Comparison of ENCODE assay signal across 8 cellular contexts in the genomic region with DNA sequence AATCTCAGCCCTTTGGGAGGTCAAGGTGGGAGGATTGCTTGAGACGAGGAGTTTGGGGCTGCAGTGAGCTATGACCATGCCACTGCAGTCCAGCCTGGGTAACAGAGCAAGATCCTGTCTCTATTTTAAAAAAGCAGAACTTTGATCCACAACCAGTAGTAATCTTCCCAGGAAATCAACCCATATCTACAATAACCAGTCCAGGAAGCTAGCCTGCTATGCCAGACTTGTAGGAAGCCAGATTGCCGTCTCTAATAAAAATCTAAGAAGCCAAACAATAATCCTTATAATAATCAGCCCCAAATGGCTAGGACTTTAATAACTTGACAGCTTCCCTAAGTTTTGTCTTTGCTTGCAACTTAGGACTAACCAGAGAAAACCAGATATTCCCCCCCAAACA.
"Had no signal": no experiment of that assay in that cellular context is flagged by ENCODE, and none has a peak within 500 bp of the region (broad histone marks: within the 10 kb centered on the region; RNA-seq: fewer than 3 reads in every experiment).

No MANE protein-coding gene starts in this region.

- FAIRE-seq: G401.6, GM12878, GM12891, GM12892, GM18507, GM19239 had no signal

- ATAC-seq: GM12878 had no signal

- DNase-seq: GDM1, GF-D8 had no signal

- H3K4me3 ChIP-seq: GM12878 had no signal
